Comparison of ENCODE assay signal across 2 cellular contexts in the genomic region with DNA sequence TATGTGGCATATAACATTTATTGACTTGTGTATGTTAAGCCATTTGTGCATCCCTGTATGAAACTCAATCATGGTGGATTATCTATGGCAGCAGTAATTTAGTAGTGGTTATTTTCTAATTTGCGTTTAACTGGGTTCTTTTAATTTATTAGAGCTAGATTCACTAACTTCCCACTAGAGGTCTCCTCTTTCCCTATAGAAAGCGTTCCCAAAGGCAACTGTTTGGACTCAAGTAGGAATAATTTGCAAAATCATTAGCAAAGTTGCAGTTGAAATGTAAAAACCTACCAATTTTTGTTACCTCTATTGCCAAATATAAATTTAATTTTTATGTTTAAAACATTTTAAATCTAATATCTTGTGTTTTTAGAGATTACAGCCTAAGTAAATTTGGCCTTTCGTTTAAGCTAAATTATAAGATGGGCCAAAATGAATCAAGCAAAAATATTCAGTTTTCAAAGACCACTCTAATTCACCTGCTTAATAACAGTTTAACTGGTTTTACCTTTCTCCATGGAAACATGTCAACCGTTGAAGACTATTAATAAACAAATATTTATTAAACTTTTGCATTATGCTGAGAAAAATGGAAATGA.
TF ChIP-seq lines count a peak whose summit lies in the region.

No MANE protein-coding gene starts in this region.

TF ChIP-seq in IMR-90, 13 proteins besides CTCF, POLR2A, EP300 and RAD21:
- TF ChIP-seq USF2 (IDR thresholded peaks at IDR 0.05; ENCODE audit: low read depth, low read length) (no peak), MAFK (IDR thresholded peaks at IDR 0.05; ENCODE audit: low read depth, low read length) (no peak), RFX5 (IDR thresholded peaks at IDR 0.05; ENCODE audit: low read depth, low read length) (no peak), CHD1 (IDR thresholded peaks at IDR 0.05; ENCODE audit: low read depth, low read length) (no peak), ELK1 (IDR thresholded peaks at IDR 0.05; ENCODE audit: borderline replicate concordance, low read depth, low read length) (no peak), CEBPB (IDR thresholded peaks at IDR 0.05; ENCODE audit: low read depth, low read length) (no peak), SMC3 (IDR thresholded peaks at IDR 0.05; ENCODE audit: low read depth, low read length) (peak; percentile 62), BHLHE40 (IDR thresholded peaks at IDR 0.05; ENCODE audit: low read depth, low read length) (no peak), MXI1 (IDR thresholded peaks at IDR 0.05; ENCODE audit: borderline replicate concordance, low read depth, low read length) (no peak)
TF ChIP-seq in IMR-90: peak in this region for 1.

TF ChIP-seq in HEK293T, 16 proteins besides CTCF, POLR2A, EP300 and RAD21:
- TF ChIP-seq FOXM1 (IDR thresholded peaks at IDR 0.05; ENCODE audit: borderline replicate concordance) (no peak), SP1 (IDR thresholded peaks at IDR 0.05) (no peak), LEF1 (IDR thresholded peaks at IDR 0.05; ENCODE audit: borderline replicate concordance) (no peak), SUZ12 (IDR thresholded peaks at IDR 0.05) (no peak), ELF4 (IDR thresholded peaks at IDR 0.05) (no peak)
